In the genomic region with DNA sequence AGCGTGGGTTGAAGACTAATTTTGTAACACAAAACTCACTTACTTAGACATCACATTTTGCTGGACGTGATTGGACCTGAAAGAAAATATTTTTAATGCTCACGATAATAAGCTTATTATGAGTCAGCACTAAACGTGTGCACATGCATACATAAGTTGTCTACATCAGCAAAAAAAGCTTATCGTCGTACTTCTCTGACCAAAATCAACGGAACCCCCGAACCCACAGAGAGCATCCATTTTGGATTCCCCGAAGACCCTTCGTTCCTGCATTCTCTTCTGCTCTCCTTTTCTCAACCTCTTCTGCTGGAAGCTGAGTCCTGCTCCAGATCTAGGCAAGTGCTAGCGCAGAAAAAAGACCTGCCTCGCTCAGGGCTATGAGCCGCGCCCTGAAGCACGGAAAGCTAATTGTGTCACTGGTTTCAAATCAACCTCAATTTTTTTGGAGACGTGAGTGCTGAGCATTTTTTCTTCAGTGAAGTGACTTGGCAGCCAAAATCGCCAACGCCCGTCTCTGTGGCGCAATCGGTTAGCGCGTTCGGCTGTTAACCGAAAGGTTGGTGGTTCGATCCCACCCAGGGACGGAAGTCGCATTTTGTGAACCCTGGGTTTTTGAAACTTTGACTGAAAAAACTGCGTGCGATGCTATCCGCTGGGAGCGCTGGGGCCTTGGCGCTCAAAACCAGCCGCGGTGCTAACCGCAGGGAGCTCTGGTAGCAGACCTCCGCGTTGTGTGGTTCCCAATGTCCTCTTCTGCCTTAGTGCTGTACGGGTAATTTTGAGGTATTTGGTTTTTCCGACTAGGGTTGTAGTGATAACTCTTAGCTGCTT, we compare ENCODE assay signal across 8 cellular contexts. TPM values are rescaled to one million over a fixed set of nuclear protein-coding genes. Genes with fewer than 3 reads are reported as not detected.
DNase-seq lines count a peak whose midpoint lies in the region; ATAC-seq and TF ChIP-seq lines count a peak whose summit lies in the region.
"Not testable (repeated sequence)": the region's sequence is repeated elsewhere in the genome, so short reads cannot be mapped to it uniquely, and the experiment has no call there.

No MANE protein-coding gene starts in this region.

- CTCF ChIA-PET in HCT116 (lab: Charles Lee) = not testable (repeated sequence)

- not testable (repeated sequence) for H3K9me2 ChIP-seq in HCT116 (ENCODE audit: insufficient read depth)

- H3K9ac ChIP-seq in HCT116 (ENCODE audit: low read length) = peak overlapping the region; percentile 52

- H3K4me1 ChIP-seq in HCT116 (ENCODE audit: control insufficient read depth in 1 of 2, insufficient read depth in 2 of 2, low read length in 2 of 2) = peaks cover 0 to 11% of the 10 kb centered on the region in 2 experiments; a peak in 1 of 4 replicates

- H3K9me3 ChIP-seq in HCT116 (ENCODE audit: control insufficient read depth in 1 of 2, insufficient read depth in 1 of 2, low read depth in 1 of 2, low read length in 2 of 2) = not testable (repeated sequence)

- DNase-seq in G401 (ENCODE audit: low spot score) (peak; percentile 86), HCT116 (ENCODE audit: low read depth, low spot score) (peak; percentile 82), M059J (ENCODE audit: low read depth) (peak; percentile 88), glomerular visceral epithelial cell (ENCODE audit: extremely low spot score) (peak; percentile 77), occipital lobe (lab: John Stamatoyannopoulos, UW) (peak; percentile 80), substantia nigra (lab: John Stamatoyannopoulos, UW) (peak in 32 of 49 donors; percentile 6 to 71 (median 48))
- DNase-seq in activated naive CD4-positive, alpha-beta T cell treated with anti-CD3 and anti-CD28 coated beads, Interleukin-2, amount 50 U/mL, for 16 hours = peak; percentile 89

- POLR2A ChIA-PET in HCT116 (lab: Charles Lee) = not testable (repeated sequence)

- not testable (repeated sequence) for BruUV-seq in HCT116 (replicated peaks; lab: Mats Ljungman, UMichigan)

- not testable (repeated sequence) for H3K27me3 ChIP-seq in HCT116 (ENCODE audit: insufficient read depth, low read length)

- not testable (repeated sequence) for TF ChIP-seq POLR2A in HCT116 (IDR thresholded peaks at IDR 0.05; ENCODE audit: borderline replicate concordance, extremely low read depth, insufficient read depth, insufficient read length)

- peak overlapping the region; percentile 82 for H3K4me2 ChIP-seq in HCT116 (ENCODE audit: low read length)

- H3K27ac ChIP-seq in HCT116 (ENCODE audit: low read depth, low read length) (peak overlapping the region; percentile 28; the same call in 1 of the 2 replicates), substantia nigra (ENCODE audit: low read depth, low read length, poor library complexity, severe bottlenecking) (peak overlapping the region; percentile 37)

- peak overlapping the region; percentile 89 for H2AFZ ChIP-seq in HCT116 (ENCODE audit: low read depth, low read length, poor library complexity, severe bottlenecking)

- not testable (repeated sequence) for H3K79me2 ChIP-seq in HCT116 (ENCODE audit: insufficient read depth, low read length)

- H3K4me3 ChIP-seq in HCT116 (replicated peaks in 1 of 2; ENCODE audit: low read depth in 1 of 2, low read length in 2 of 2) = peak overlapping the region; percentile 40 to 56

- H4K20me1 ChIP-seq in HCT116 (ENCODE audit: insufficient read depth) = not testable (repeated sequence)

- RAD21 ChIA-PET in HCT116 (lab: Charles Lee; ENCODE audit: low non-redundant PET in 1 of 2, low total read pairs in 2 of 2, uncharacterized antibody in 2 of 2, unreplicated experiment in 2 of 2) = not testable (repeated sequence)

- H3K36me3 ChIP-seq in HCT116 (ENCODE audit: control insufficient read depth in 1 of 2, insufficient read depth in 2 of 2, low read length in 2 of 2) = not testable (repeated sequence)

- in situ Hi-C loops in G401 (cut with HindIII; ENCODE audit: low sequenced_read_pairs) = not testable (repeated sequence)

- ATAC-seq in HCT116 = peak; percentile 93
- ATAC-seq in SK-N-SH treated with all-trans-retinoic acid at 6 μM for 48 hours = peak; percentile 85

- not testable (repeated sequence) for TF ChIP-seq CTCF in HCT116 (IDR thresholded peaks at IDR 0.05 in 2 of 3, conservative IDR thresholded peaks at IDR 0.05 in 1 of 3; ENCODE audit: borderline replicate concordance in 1 of 3, insufficient read depth in 1 of 3, low read depth in 2 of 3, low read length in 2 of 3)

- intact Hi-C loops in HCT116 (cut with micrococcal nuclease) = loop anchor here (5.0 to 10.0 kb wide), 2 partner anchors 75 to 197 kb away; no protein-coding TSS in a partner anchor

- 0 out of 2 replicates have a peak, but pooled peaks have one; percentile 25 for TF ChIP-seq RAD21 in HCT116 (IDR thresholded peaks at IDR 0.05; ENCODE audit: low read depth)

TF ChIP-seq in HCT116, 20 proteins besides CTCF, POLR2A, EP300 and RAD21:
- TF ChIP-seq, protein P1, sequence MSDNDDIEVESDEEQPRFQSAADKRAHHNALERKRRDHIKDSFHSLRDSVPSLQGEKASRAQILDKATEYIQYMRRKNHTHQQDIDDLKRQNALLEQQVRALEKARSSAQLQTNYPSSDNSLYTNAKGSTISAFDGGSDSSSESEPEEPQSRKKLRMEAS (IDR thresholded peaks at IDR 0.05) = peak; percentile 61; the same call in 1 of the 2 replicates
- TF ChIP-seq CEBPB (IDR thresholded peaks at IDR 0.05; ENCODE audit: low read depth) (peak; percentile 96), CBX3 (IDR thresholded peaks at IDR 0.05; ENCODE audit: low read depth) (peak; percentile 97), POLR2AphosphoS5 (IDR thresholded peaks at IDR 0.05; ENCODE audit: low read depth, low read length) (0 out of 2 replicates have a peak, but pooled peaks have one; percentile 29), EGR1 (IDR thresholded peaks at IDR 0.05; ENCODE audit: low read depth) (peak; percentile 61)
- TF ChIP-seq, protein P2, sequence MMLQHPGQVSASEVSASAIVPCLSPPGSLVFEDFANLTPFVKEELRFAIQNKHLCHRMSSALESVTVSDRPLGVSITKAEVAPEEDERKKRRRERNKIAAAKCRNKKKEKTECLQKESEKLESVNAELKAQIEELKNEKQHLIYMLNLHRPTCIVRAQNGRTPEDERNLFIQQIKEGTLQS (IDR thresholded peaks at IDR 0.05) = peak; percentile 99

TF ChIP-seq in SK-N-SH treated with all-trans-retinoic acid at 6 μM for 48 hours, 23 proteins besides CTCF, POLR2A, EP300 and RAD21:
- TF ChIP-seq ZC3H10 (CRISPR knock-in tag; IDR thresholded peaks at IDR 0.05) = peak; percentile 4; the same call in 1 of the 2 replicates

RNA-seq across cellular contexts. Expression of a gene that starts 9.7 kb away (rescaled TPM):
- not detected in 2 replicates for total RNA-seq in G401 (2014; rRNA removed; shearing (Covaris generic))
- 0.17 TPM for total RNA-seq in HCT116 (2021; ENCODE audit: unreplicated experiment)
- not detected in 2 replicates for polyA plus RNA-seq in HCT116 (2012)
- total RNA-seq in M059J (2014; rRNA removed; shearing (Covaris generic)) = not detected in 2 replicates
- total RNA-seq in occipital lobe = 4.7 TPM

RNA-seq across cellular contexts. Expression of a gene that starts 15.6 kb away (rescaled TPM):
- 0.06 and 1.1 TPM in 2 replicates for total RNA-seq in G401 (2014; rRNA removed; shearing (Covaris generic))
- total RNA-seq in HCT116 (2021; ENCODE audit: unreplicated experiment) (not detected), occipital lobe (0.31 TPM)
- 0.06 TPM in 1 of 2 replicates, not detected in the other for polyA plus RNA-seq in HCT116 (2012)
- 0.15 and 0.44 TPM in 2 replicates for total RNA-seq in M059J (2014; rRNA removed; shearing (Covaris generic))

RNA-seq across cellular contexts. Expression of a gene that starts 34.7 kb away (rescaled TPM):
- 0.07 TPM in 1 of 2 replicates, not detected in the other for total RNA-seq in G401 (2014; rRNA removed; shearing (Covaris generic))
- total RNA-seq in HCT116 (2021; ENCODE audit: unreplicated experiment) = 0.52 TPM
- polyA plus RNA-seq in HCT116 (2012) = 0.07 and 0.09 TPM in 2 replicates
- 6.6 and 7.8 TPM in 2 replicates for total RNA-seq in M059J (2014; rRNA removed; shearing (Covaris generic))
- total RNA-seq in occipital lobe = 8.4 TPM

Comparison
In these comparisons a context has a peak if more than half of its experiments do, and no peak if none do; other contexts are left out.
1. Peak in every context shown above with its lines: DNase-seq, ATAC-seq, H3K4me3 ChIP-seq and H3K27ac ChIP-seq.